11 cellular contexts compared by ENCODE assay signal in the genomic region with DNA sequence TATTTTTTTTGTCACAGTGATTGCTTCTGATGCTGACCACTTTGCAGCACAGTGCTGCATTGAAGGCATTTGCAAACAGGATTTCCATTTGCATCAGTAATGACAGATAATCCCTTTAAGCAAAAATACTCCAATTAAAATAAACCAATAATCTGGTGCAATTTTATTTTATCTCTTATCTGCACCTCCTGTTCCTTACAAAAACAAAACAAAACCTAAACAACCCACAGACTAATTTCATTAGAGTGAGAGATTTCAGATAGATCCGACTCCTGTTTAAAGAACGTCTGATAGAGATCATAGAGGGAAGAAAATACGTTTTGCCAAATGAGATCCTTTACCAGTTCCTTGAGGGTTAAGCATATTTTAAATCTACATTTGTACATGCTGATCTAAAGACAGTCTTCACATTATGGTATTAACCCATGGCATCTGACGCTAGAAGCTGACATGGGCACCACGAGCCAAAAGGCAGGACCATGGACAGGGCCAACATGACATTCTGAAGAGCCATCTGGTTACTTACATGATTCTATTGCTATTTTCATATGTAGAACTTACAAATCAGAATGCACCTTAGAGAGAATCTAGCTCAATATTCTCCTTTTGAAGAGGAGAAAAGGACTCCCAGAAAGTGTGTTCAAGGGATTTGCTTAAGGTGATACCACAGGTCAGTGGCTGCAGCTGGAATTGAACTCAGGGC.
DNase-seq lines count a peak whose midpoint lies in the region; ATAC-seq and TF ChIP-seq lines count a peak whose summit lies in the region.
"Had no signal": no experiment of that assay in that cellular context is flagged by ENCODE, and none has a peak within 500 bp of the region (broad histone marks: within the 10 kb centered on the region; RNA-seq: fewer than 3 reads in every experiment).

No MANE protein-coding gene starts in this region.

- ATAC-seq in GM23338 (peak; percentile 55; the same call in 2 of the 3 replicates), GM19023 (IDR thresholded peaks at IDR 0.05; ENCODE audit: unreplicated experiment) (no peak)
- ATAC-seq: stimulated activated naive CD8-positive, alpha-beta T cell treated with anti-CD3 and anti-CD28 coated beads, Interleukin-15, amount 100 ng/mL, for 72 hours; T-helper 17 cell had no signal

- no peaks in the 10 kb centered on the region for H3K9me2 ChIP-seq in GM23338 (ENCODE audit: insufficient read depth)

- TF ChIP-seq CTCF in GM23338 (conservative IDR thresholded peaks at IDR 0.05; ENCODE audit: low read depth in 2 of 2) (no peak), fibroblast of pulmonary artery (IDR thresholded peaks at IDR 0.05; ENCODE audit: low read length, missing control alignments) (no peak), ovary (IDR thresholded peaks at IDR 0.05) (no peak), sigmoid colon (IDR thresholded peaks at IDR 0.05) (no peak)

- no peak overlapping the region for H3K27ac ChIP-seq in GM23338 (ENCODE audit: low read depth)
- no peak overlapping the region for H3K27ac ChIP-seq in ovary
- H3K27ac ChIP-seq in sigmoid colon, result no peak overlapping the region
- H3K27ac ChIP-seq: C4-2B had no signal

- peaks cover 21% of the 10 kb centered on the region for H3K4me1 ChIP-seq in GM23338 (ENCODE audit: insufficient read depth)
- H3K4me1 ChIP-seq in ovary (ENCODE audit: insufficient read depth), result peaks cover 1% of the 10 kb centered on the region
- no peaks in the 10 kb centered on the region for H3K4me1 ChIP-seq in sigmoid colon

- H3K36me3 Mint-ChIP-seq in GM23338 (ENCODE audit: low read depth), result no peaks in the 10 kb centered on the region

- H2AFZ ChIP-seq in GM23338, result no peak overlapping the region

- peak; percentile 10 for DNase-seq in ACHN
- DNase-seq in GM23338 (ENCODE audit: low spot score), result peak; percentile 66
- peak; percentile 71 for DNase-seq in RPMI8226
- DNase-seq in fibroblast of pulmonary artery (ENCODE audit: low read depth), result peak; percentile 54
- DNase-seq in ovary, result no peak
- DNase-seq in NCI-H524 (lab: John Stamatoyannopoulos, UW), result no peak
- no peak for DNase-seq in sigmoid colon
- DNase-seq: stimulated activated naive CD8-positive, alpha-beta T cell treated with anti-CD3 and anti-CD28 coated beads, Interleukin-15, amount 100 ng/mL, for 72 hours; T-helper 17 cell had no signal

- intact Hi-C loops in ovary (cut with DNase I), result no loop called here
- intact Hi-C loops in sigmoid colon (cut with DNase I), result no loop called here

- no peaks in the 10 kb centered on the region for H3K79me2 ChIP-seq in GM23338 (replicated peaks; ENCODE audit: insufficient read depth)

- H3K27me3 Mint-ChIP-seq in GM23338 (ENCODE audit: insufficient read depth, low read depth, poor library complexity), result no peaks in the 10 kb centered on the region

- peaks cover 10% of the 10 kb centered on the region for H3K4me1 Mint-ChIP-seq in GM23338
- H3K4me1 Mint-ChIP-seq: stimulated activated naive CD8-positive, alpha-beta T cell treated with anti-CD3 and anti-CD28 coated beads, Interleukin-15, amount 100 ng/mL, for 72 hours; T-helper 17 cell had no signal

- no peaks in the 10 kb centered on the region for H3F3A ChIP-seq in GM23338 (replicated peaks; ENCODE audit: low read depth)

- TF ChIP-seq EP300 in ovary (IDR thresholded peaks at IDR 0.05), result no peak
- no peak for TF ChIP-seq EP300 in sigmoid colon (IDR thresholded peaks at IDR 0.05)

- H3K27me3 ChIP-seq in GM23338 (ENCODE audit: insufficient read depth), result no peaks in the 10 kb centered on the region
- no peaks in the 10 kb centered on the region for H3K27me3 ChIP-seq in ovary
- no peaks in the 10 kb centered on the region for H3K27me3 ChIP-seq in sigmoid colon

- H4K20me1 ChIP-seq in GM23338 (replicated peaks; ENCODE audit: insufficient read depth), result no peaks in the 10 kb centered on the region

- no peak overlapping the region for H3K27ac Mint-ChIP-seq in GM23338
- H3K27ac Mint-ChIP-seq: stimulated activated naive CD8-positive, alpha-beta T cell treated with anti-CD3 and anti-CD28 coated beads, Interleukin-15, amount 100 ng/mL, for 72 hours; T-helper 17 cell had no signal

- TF ChIP-seq POLR2A in ovary (IDR thresholded peaks at IDR 0.05) (no peak), sigmoid colon (IDR thresholded peaks at IDR 0.05) (no peak)

- 74 to 79% (median 75%) methylated on average over 5 of the region's 5 CpGs for WGBS in ovary, 3 donors
- 65 to 72% methylated on average over 5 of the region's 5 CpGs for WGBS in sigmoid colon, 2 donors

- H3K4me2 ChIP-seq in GM23338, result no peak overlapping the region

- H3K9me3 ChIP-seq in ovary (no peaks in the 10 kb centered on the region), sigmoid colon (no peaks in the 10 kb centered on the region)

- H3K9me3 Mint-ChIP-seq in GM23338, result no peaks in the 10 kb centered on the region
- H3K9me3 Mint-ChIP-seq: stimulated activated naive CD8-positive, alpha-beta T cell treated with anti-CD3 and anti-CD28 coated beads, Interleukin-15, amount 100 ng/mL, for 72 hours had no signal

- H3K36me3 ChIP-seq in GM23338 (ENCODE audit: insufficient read depth), result no peaks in the 10 kb centered on the region
- no peaks in the 10 kb centered on the region for H3K36me3 ChIP-seq in ovary
- no peaks in the 10 kb centered on the region for H3K36me3 ChIP-seq in sigmoid colon

- no peak overlapping the region for H3K4me3 Mint-ChIP-seq in GM23338
- H3K4me3 Mint-ChIP-seq: stimulated activated naive CD8-positive, alpha-beta T cell treated with anti-CD3 and anti-CD28 coated beads, Interleukin-15, amount 100 ng/mL, for 72 hours; T-helper 17 cell had no signal

- in situ Hi-C loops in ACHN (cut with HindIII; ENCODE audit: low pct_ligation_motif_present, low pct_unique_long_range_greater_than_20kb, low sequenced_read_pairs), result no loop called here

- H3K4me3 ChIP-seq in GM23338 (no peak overlapping the region), fibroblast of pulmonary artery (replicated peaks; ENCODE audit: low read depth, low read length) (no peak overlapping the region), ovary (no peak overlapping the region), sigmoid colon (no peak overlapping the region)

TF ChIP-seq in GM23338, 12 proteins besides CTCF, POLR2A, EP300 and RAD21:
- TF ChIP-seq, protein P1, sequence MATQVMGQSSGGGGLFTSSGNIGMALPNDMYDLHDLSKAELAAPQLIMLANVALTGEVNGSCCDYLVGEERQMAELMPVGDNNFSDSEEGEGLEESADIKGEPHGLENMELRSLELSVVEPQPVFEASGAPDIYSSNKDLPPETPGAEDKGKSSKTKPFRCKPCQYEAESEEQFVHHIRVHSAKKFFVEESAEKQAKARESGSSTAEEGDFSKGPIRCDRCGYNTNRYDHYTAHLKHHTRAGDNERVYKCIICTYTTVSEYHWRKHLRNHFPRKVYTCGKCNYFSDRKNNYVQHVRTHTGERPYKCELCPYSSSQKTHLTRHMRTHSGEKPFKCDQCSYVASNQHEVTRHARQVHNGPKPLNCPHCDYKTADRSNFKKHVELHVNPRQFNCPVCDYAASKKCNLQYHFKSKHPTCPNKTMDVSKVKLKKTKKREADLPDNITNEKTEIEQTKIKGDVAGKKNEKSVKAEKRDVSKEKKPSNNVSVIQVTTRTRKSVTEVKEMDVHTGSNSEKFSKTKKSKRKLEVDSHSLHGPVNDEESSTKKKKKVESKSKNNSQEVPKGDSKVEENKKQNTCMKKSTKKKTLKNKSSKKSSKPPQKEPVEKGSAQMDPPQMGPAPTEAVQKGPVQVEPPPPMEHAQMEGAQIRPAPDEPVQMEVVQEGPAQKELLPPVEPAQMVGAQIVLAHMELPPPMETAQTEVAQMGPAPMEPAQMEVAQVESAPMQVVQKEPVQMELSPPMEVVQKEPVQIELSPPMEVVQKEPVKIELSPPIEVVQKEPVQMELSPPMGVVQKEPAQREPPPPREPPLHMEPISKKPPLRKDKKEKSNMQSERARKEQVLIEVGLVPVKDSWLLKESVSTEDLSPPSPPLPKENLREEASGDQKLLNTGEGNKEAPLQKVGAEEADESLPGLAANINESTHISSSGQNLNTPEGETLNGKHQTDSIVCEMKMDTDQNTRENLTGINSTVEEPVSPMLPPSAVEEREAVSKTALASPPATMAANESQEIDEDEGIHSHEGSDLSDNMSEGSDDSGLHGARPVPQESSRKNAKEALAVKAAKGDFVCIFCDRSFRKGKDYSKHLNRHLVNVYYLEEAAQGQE (IDR thresholded peaks at IDR 0.05; ENCODE audit: unreplicated experiment), result peak; percentile 90
- TF ChIP-seq POLR2AphosphoS5 (IDR thresholded peaks at IDR 0.05; ENCODE audit: low read depth), result no peak

Comparison
In these comparisons a context has a peak if more than half of its experiments do, and no peak if none do; other contexts are left out.
1. DNase-seq: peak in ACHN (single experiment), GM23338 (single experiment), RPMI8226 (single experiment) and fibroblast of pulmonary artery (single experiment); none in ovary (0 of 5), NCI-H524 (0 of 2) and sigmoid colon (single experiment).